23 cellular contexts compared by ENCODE assay signal in genomic region chr2:158943973-158944372, GRCh38. TPM values are rescaled to one million over a fixed set of nuclear protein-coding genes. Genes with fewer than 3 reads are reported as not detected.
DNase-seq lines count a peak whose midpoint lies in the region; ATAC-seq, FAIRE-seq and TF ChIP-seq lines count a peak whose summit lies in the region.
"Had no signal": no experiment of that assay in that cellular context is flagged by ENCODE, and none has a peak within 500 bp of the region (broad histone marks: within the 10 kb centered on the region; RNA-seq: fewer than 3 reads in every experiment).

No MANE protein-coding gene starts in this region.

- H2AK5ac ChIP-seq in trophoblast cell (ENCODE audit: low read length), result peak overlapping the region; percentile 90

- no peak overlapping the region for H3K18ac ChIP-seq in trophoblast cell (ENCODE audit: low read length)

- no peak overlapping the region for H4K91ac ChIP-seq in trophoblast cell (ENCODE audit: low read depth, low read length)

- no peaks in the 10 kb centered on the region for H3K79me1 ChIP-seq in trophoblast cell (ENCODE audit: low read length)

- H2AFZ ChIP-seq in HepG2 (ENCODE audit: low read length) (no peak overlapping the region), trophoblast cell (ENCODE audit: insufficient read depth, low read length, poor library complexity) (no peak overlapping the region)

- no peak for TF ChIP-seq CTCF in HepG2 (CRISPR knock-in tag; IDR thresholded peaks at IDR 0.05)
- TF ChIP-seq CTCF in right lobe of liver (IDR thresholded peaks at IDR 0.05), result no peak
- TF ChIP-seq CTCF in lower lobe of right lung (IDR thresholded peaks at IDR 0.05), result no peak

- H3K4me2 ChIP-seq in HepG2 (ENCODE audit: low read depth, low read length) (no peak overlapping the region), trophoblast cell (ENCODE audit: low read length) (no peak overlapping the region)

- H2BK5ac ChIP-seq in trophoblast cell (ENCODE audit: low read depth, low read length, poor library complexity), result no peak overlapping the region

- H3K4ac ChIP-seq in trophoblast cell (ENCODE audit: low read depth, low read length), result no peak overlapping the region

- no peaks in the 10 kb centered on the region for H3K9me3 ChIP-seq in HepG2 (ENCODE audit: low read length)
- no peaks in the 10 kb centered on the region for H3K9me3 ChIP-seq in right lobe of liver
- H3K9me3 ChIP-seq in lower lobe of right lung, result no peaks in the 10 kb centered on the region
- H3K9me3 ChIP-seq in trophoblast cell (ENCODE audit: insufficient read depth, low read depth, low read length), result peaks cover 2% of the 10 kb centered on the region

- H3K27ac ChIP-seq in HepG2 (ENCODE audit: extremely low read length, insufficient read depth, low read length) (no peak overlapping the region), right lobe of liver (no peak overlapping the region), lower lobe of right lung (no peak overlapping the region), trophoblast cell (ENCODE audit: low read depth, low read length) (no peak overlapping the region)
- H3K27ac ChIP-seq: 22Rv1 had no signal

- peak; percentile 20; the same call in 1 of the 3 replicates for ATAC-seq in HepG2
- no peak for ATAC-seq in right lobe of liver
- ATAC-seq in lower lobe of right lung, result peak in 1 of 2 donors; percentile 39
- ATAC-seq in GM18511 (IDR thresholded peaks at IDR 0.05; ENCODE audit: unreplicated experiment), result no peak
- no peak for ATAC-seq in HG03135 (IDR thresholded peaks at IDR 0.05; ENCODE audit: unreplicated experiment)
- ATAC-seq in HG03097 (IDR thresholded peaks at IDR 0.05; ENCODE audit: low FRiP score, unreplicated experiment), result no peak

- CTCF ChIA-PET in HepG2 (lab: Yijun Ruan, JAX; ENCODE audit: low intra/inter-chr PET ratio, low total read pairs), result no interaction called here

- H3K9ac ChIP-seq in HepG2 (ENCODE audit: insufficient read depth, low read depth, low read length), result no peak overlapping the region
- H3K9ac ChIP-seq in trophoblast cell (ENCODE audit: low read length), result no peak overlapping the region

- no peak overlapping the region for H4K12ac ChIP-seq in trophoblast cell (ENCODE audit: low read depth, low read length)

- H3K4me3 ChIP-seq in HepG2 (replicated peaks in 1 of 3; ENCODE audit: insufficient read depth in 1 of 3, low read depth in 2 of 3, low read length in 3 of 3) (no peak overlapping the region), right lobe of liver (no peak overlapping the region), lower lobe of right lung (no peak overlapping the region), trophoblast cell (ENCODE audit: low read depth, low read length) (no peak overlapping the region)

- TF ChIP-seq EP300 in HepG2 (IDR thresholded peaks at IDR 0.05; ENCODE audit: low read depth in 2 of 2, low read length in 2 of 2) (no peak), HepG2 (CRISPR knock-in tag; IDR thresholded peaks at IDR 0.05; ENCODE audit: borderline replicate concordance) (no peak)

- no peaks in the 10 kb centered on the region for H4K20me1 ChIP-seq in HepG2 (ENCODE audit: insufficient read depth, low read length)

- H4K8ac ChIP-seq in trophoblast cell (ENCODE audit: low read depth, low read length), result no peak overlapping the region

- intact Hi-C loops in HepG2 (cut with micrococcal nuclease; ENCODE audit: unreplicated experiment), result no loop called here
- intact Hi-C loops in right lobe of liver (cut with DNase I), result no loop called here
- intact Hi-C loops in lower lobe of right lung (cut with DNase I), result no loop called here

- in situ Hi-C loops in HepG2 (cut with HindIII; ENCODE audit: extremely low pct_ligation_motif_present, low pct_unique_long_range_greater_than_20kb), result no loop called here

- WGBS in HepG2 (ENCODE audit: low lambda C conversion rate), result 38% methylated on average over 4 of the region's 4 CpGs
- 84% methylated on average over 4 of the region's 4 CpGs for WGBS in right lobe of liver (ENCODE audit: insufficient coverage, low coverage, low lambda C conversion rate, missing lambda C conversion rate)
- WGBS in trophoblast cell (ENCODE audit: extremely low coverage, insufficient coverage, insufficient read length), result no CpG with 5 or more reads among the region's 4 CpGs

- no TSS peak for BruUV-seq in HepG2 (replicated peaks; lab: Mats Ljungman, UMichigan)

- H3K36me3 ChIP-seq in HepG2 (replicated peaks in 1 of 2; ENCODE audit: control insufficient read depth in 1 of 2, insufficient read depth in 2 of 2, low read length in 2 of 2) (no peaks in the 10 kb centered on the region), right lobe of liver (no peaks in the 10 kb centered on the region), lower lobe of right lung (no peaks in the 10 kb centered on the region), trophoblast cell (ENCODE audit: control insufficient read depth in 1 of 2, insufficient read depth in 2 of 2, low read length in 2 of 2) (no peaks in the 10 kb centered on the region)

- no peak for DNase-seq in HepG2 (ENCODE audit: low spot score)
- no peak for DNase-seq in right lobe of liver
- DNase-seq in lower lobe of right lung, result peak; percentile 55
- DNase-seq in trophoblast cell, result no peak
- no peak for DNase-seq in inferior parietal cortex (ENCODE audit: extremely low spot score)
- DNase-seq: C1 segment of cervical spinal cord; Calu3; CD4-positive, alpha-beta memory T cell; COR-L47; DMS53; DMS79 treated with DMSO at 0.1 percent for 48 hours; GF-D8; H7; HCEC 1CT had no signal

- no peak overlapping the region for H3K23ac ChIP-seq in trophoblast cell (ENCODE audit: low read length)

- no peak overlapping the region for H2BK12ac ChIP-seq in trophoblast cell (ENCODE audit: low read length)

- H3K79me2 ChIP-seq in HepG2 (ENCODE audit: insufficient read depth, low read length) (no peaks in the 10 kb centered on the region), trophoblast cell (ENCODE audit: control insufficient read depth, insufficient read depth, low read length, poor library complexity) (no peaks in the 10 kb centered on the region)

- FAIRE-seq in HepG2 (lab: Jason Lieb, UNC), result no peak
- FAIRE-seq: A204.1, GM12891, GM18507, H1 had no signal

- H3K4me1 ChIP-seq in HepG2 (ENCODE audit: insufficient read depth, low read length) (peaks cover 26% of the 10 kb centered on the region), right lobe of liver (no peaks in the 10 kb centered on the region), lower lobe of right lung (no peaks in the 10 kb centered on the region), trophoblast cell (ENCODE audit: control insufficient read depth in 1 of 2, insufficient read depth in 2 of 2, low read length in 2 of 2) (no peaks in the 10 kb centered on the region)

- POLR2A ChIA-PET in HepG2 (lab: Yijun Ruan, JAX), result interaction anchor here (1.0 kb wide), 1 partner anchor 9 kb away, joined by 3 read pairs; no protein-coding TSS in a partner anchor

- H2BK120ac ChIP-seq in trophoblast cell (ENCODE audit: insufficient read depth, low read length, poor library complexity), result no peak overlapping the region

- H3K14ac ChIP-seq in trophoblast cell (ENCODE audit: low read length), result no peak overlapping the region

- peaks cover 0 to 2% of the 10 kb centered on the region in 2 experiments; a peak in 1 of 5 replicates for H3K27me3 ChIP-seq in HepG2 (ENCODE audit: control insufficient read depth in 1 of 2, insufficient read depth in 2 of 2, low read length in 2 of 2)
- no peaks in the 10 kb centered on the region for H3K27me3 ChIP-seq in right lobe of liver
- no peaks in the 10 kb centered on the region for H3K27me3 ChIP-seq in lower lobe of right lung (ENCODE audit: low read depth)
- no peaks in the 10 kb centered on the region for H3K27me3 ChIP-seq in trophoblast cell (ENCODE audit: insufficient read depth, low read length)

- TF ChIP-seq RAD21 in HepG2 (CRISPR knock-in tag; IDR thresholded peaks at IDR 0.05), result no peak

- TF ChIP-seq POLR2A in HepG2 (IDR thresholded peaks at IDR 0.05; ENCODE audit: insufficient read depth in 1 of 2, low read depth in 2 of 2, low read length in 2 of 2), result no peak
- TF ChIP-seq POLR2A in right lobe of liver (IDR thresholded peaks at IDR 0.05), result no peak

TF ChIP-seq in HepG2, 621 proteins besides CTCF, POLR2A, EP300 and RAD21:
- TF ChIP-seq ZNF44 (CRISPR knock-in tag; IDR thresholded peaks at IDR 0.05) (no peak), ZFYVE20 (CRISPR knock-in tag; IDR thresholded peaks at IDR 0.05; ENCODE audit: borderline replicate concordance, low read depth) (no peak), CBX5 (CRISPR knock-in tag; IDR thresholded peaks at IDR 0.05; ENCODE audit: borderline replicate concordance) (no peak), ZNF761 (CRISPR knock-in tag; conservative IDR thresholded peaks at IDR 0.05) (no peak), ZNF264 (CRISPR knock-in tag; IDR thresholded peaks at IDR 0.05) (no peak)

RNA-seq across cellular contexts. Expression of gene TANC1, which starts 24.5 kb away (rescaled TPM):
- total RNA-seq in HepG2 (2016; rRNA removed; fragmentation: Illumina TruSeq; extraction: Trizol) (2.3 and 2.8 TPM in 2 replicates), right lobe of liver (10 to 100 TPM in 4 of 6 experiments, 1 to 10 TPM in 2; 4.0 to 12.7 (median 11.3) TPM), lower lobe of right lung (39.5 TPM)
- 1.5 and 2.2 TPM in 2 replicates for total RNA-seq in HepG2 (2016; cell fraction: cytosol; rRNA removed; fragmentation: Illumina TruSeq; extraction: Trizol; ENCODE audit: low read depth)
- total RNA-seq in HepG2 (2016; cell fraction: insoluble cytoplasmic fraction; rRNA removed; fragmentation: Illumina TruSeq; extraction: Trizol), result 2.5 TPM in 2 replicates
- 1.1 and 1.3 TPM in 2 replicates for total RNA-seq in HepG2 (2016; cell fraction: membrane; rRNA removed; fragmentation: Illumina TruSeq; extraction: Trizol)
- 7.3 and 8.6 TPM in 2 replicates for total RNA-seq in HepG2 (2016; cell fraction: nucleus; rRNA removed; fragmentation: Illumina TruSeq; extraction: Trizol)
- 4.2 and 5.6 TPM in 2 replicates for polyA plus RNA-seq in HepG2 (2011; rRNA removed)
- polyA plus RNA-seq in HepG2 (2011; cell fraction: cytosol; rRNA removed), result 1.6 and 2.3 TPM in 2 replicates
- 17.5 and 28.5 TPM in 2 replicates for polyA plus RNA-seq in HepG2 (2011; cell fraction: nucleus; rRNA removed)
- 0.95 and 1.7 TPM in 2 replicates for polyA plus RNA-seq in HepG2 (2012)
- polyA plus RNA-seq in HepG2 (2016; cell fraction: cytosol; fragmentation: Illumina TruSeq; extraction: Trizol; ENCODE audit: low read depth), result 0.06 and 0.11 TPM in 2 replicates
- 3.1 and 3.3 TPM in 2 replicates for polyA plus RNA-seq in HepG2 (2016; cell fraction: insoluble cytoplasmic fraction; fragmentation: Illumina TruSeq; extraction: Trizol; ENCODE audit: low read depth)
- 0.24 and 0.40 TPM in 2 replicates for polyA plus RNA-seq in HepG2 (2016; cell fraction: membrane; fragmentation: Illumina TruSeq; extraction: Trizol; ENCODE audit: low read depth)
- polyA plus RNA-seq in HepG2 (2016; cell fraction: nucleus; fragmentation: Illumina TruSeq; extraction: Trizol; ENCODE audit: insufficient read depth, low read depth), result 14.6 and 15.1 TPM in 2 replicates
- polyA minus RNA-seq in HepG2 (2011; rRNA and poly(A)+ RNA removed; ENCODE audit: low replicate concordance), result 10.9 and 62.1 TPM in 2 replicates
- 2.8 and 3.8 TPM in 2 replicates for polyA minus RNA-seq in HepG2 (2011; cell fraction: cytosol; rRNA and poly(A)+ RNA removed)
- polyA minus RNA-seq in HepG2 (2011; cell fraction: nucleus; rRNA and poly(A)+ RNA removed), result 21.4 and 24.6 TPM in 2 replicates
- polyA plus RNA-seq in trophoblast cell (2013), result 20.5 and 20.8 TPM in 2 replicates
- total RNA-seq: B cell had no signal
